In the genomic region with DNA sequence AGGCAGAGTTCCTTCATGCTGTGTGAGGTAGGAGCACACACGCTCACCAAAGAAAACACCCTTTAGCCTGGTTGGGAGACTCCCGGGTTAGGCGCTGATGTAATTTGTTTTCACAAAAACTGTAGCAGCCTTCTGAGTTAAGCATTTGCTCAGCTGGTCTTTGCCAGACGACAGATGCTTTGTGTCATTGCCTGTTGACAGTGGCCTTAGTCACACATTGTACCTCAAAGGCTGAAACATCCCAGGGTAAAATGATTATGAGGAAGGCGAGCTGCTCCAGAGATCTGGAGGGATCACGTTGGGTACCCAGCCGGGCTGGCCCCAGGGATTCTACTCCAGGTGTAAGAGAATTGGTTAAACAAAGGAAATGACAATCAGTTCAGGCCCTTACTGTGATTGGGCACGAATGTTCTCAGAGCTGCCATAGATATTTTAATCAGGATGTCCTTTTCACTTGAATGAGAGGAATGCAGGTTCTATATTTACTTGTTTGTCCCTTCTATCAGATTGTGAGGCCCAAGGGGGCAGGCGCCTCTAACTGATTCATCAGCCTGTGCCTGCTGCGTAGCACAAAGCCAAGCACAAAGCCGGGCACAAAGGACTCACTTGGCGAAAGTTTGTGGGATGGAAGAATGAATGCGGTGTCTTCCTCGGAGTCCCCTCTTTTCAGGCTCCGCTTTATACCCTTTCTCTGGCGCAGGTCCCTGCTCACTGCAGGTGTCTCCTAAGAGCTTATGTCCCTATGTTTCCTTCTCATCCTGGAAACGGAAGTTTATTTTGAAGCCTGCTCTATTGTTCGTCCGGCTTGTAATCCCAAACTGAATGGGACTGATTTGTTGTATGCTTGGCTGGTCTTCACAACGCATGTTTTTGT, we compare ENCODE assay signal across 7 cellular contexts. TPM values are rescaled to one million over a fixed set of nuclear protein-coding genes. Genes with fewer than 3 reads are reported as not detected.
DNase-seq lines count a peak whose midpoint lies in the region; ATAC-seq and TF ChIP-seq lines count a peak whose summit lies in the region.

No MANE protein-coding gene starts in this region.

- ATAC-seq in GM21737 (IDR thresholded peaks at IDR 0.05; ENCODE audit: unreplicated experiment) (no peak), GM18868 (IDR thresholded peaks at IDR 0.05; ENCODE audit: unreplicated experiment) (no peak)

- H3K4me3 ChIP-seq in cardiac fibroblast (replicated peaks in 1 of 2; ENCODE audit: low read depth in 2 of 2, low read length in 2 of 2): no peak overlapping the region
- no peak overlapping the region for H3K4me3 ChIP-seq in urinary bladder (ENCODE audit: low read depth, low read length)

- no peaks in the 10 kb centered on the region for H3K36me3 ChIP-seq in urinary bladder (ENCODE audit: insufficient read depth)

- H3K27ac ChIP-seq in urinary bladder (ENCODE audit: low read depth): peak overlapping the region; percentile 83

- 56% methylated on average over 20 of the region's 20 CpGs for WGBS in urinary bladder

- no peak for TF ChIP-seq CTCF in cardiac fibroblast (IDR thresholded peaks at IDR 0.05; ENCODE audit: low read depth, low read length)

- DNase-seq in NCI-H146 treated with DMSO at 0.1 percent for 48 hours (lab: John Stamatoyannopoulos, UW; ENCODE audit: unreplicated experiment) (peak; percentile 96), cardiac fibroblast (ENCODE audit: low read depth in 2 of 2) (peak; percentile 85 to 97), kidney glomerular epithelial cell (lab: John Stamatoyannopoulos, UW) (peak; percentile 84), NCI-H187 (lab: John Stamatoyannopoulos, UW) (no peak)

- H3K4me1 ChIP-seq in urinary bladder (ENCODE audit: insufficient read depth): no peaks in the 10 kb centered on the region

RNA-seq across cellular contexts. Expression of gene ADM, which starts 47.1 kb away (rescaled TPM):
- total RNA-seq in urinary bladder: 28.2 TPM
- polyA plus RNA-seq in urinary bladder: 47.2 TPM

RNA-seq across cellular contexts. Expression of gene SBF2, which starts 58.0 kb away (rescaled TPM):
- total RNA-seq in urinary bladder: 114 TPM
- polyA plus RNA-seq in urinary bladder: 27.8 TPM

Comparison
In these comparisons a context has a peak if more than half of its experiments do, and no peak if none do; other contexts are left out.
1. DNase-seq: peak in NCI-H146 treated with DMSO at 0.1 percent for 48 hours (single experiment), cardiac fibroblast (2 of 2) and kidney glomerular epithelial cell (single experiment); none in NCI-H187 (0 of 2).